8 cellular contexts compared by ENCODE assay signal in the genomic region with DNA sequence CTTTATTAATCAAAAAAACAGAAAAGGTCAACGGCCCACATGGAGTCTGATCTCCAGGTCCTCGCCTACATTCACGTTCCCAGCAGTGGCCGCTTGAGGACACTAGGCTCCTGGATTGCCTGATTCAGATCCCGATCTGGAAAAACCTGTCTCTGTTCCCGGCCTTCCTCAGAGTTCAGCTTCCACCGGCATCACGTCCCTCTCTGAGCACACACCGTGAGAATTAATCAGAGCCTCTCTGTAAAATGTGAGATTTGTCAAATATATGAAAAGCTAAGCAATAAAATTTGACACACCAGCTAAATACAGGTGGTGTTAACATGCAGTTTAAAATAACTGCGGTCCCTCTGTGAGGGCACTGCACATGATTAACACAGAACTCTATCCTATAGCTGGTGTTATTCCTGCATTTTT.
DNase-seq lines count a peak whose midpoint lies in the region; ATAC-seq and TF ChIP-seq lines count a peak whose summit lies in the region.

No MANE protein-coding gene starts in this region.

- peaks cover 42% of the 10 kb centered on the region for H3K4me1 ChIP-seq in PC-3 (ENCODE audit: insufficient read depth, low read length)
- peaks cover 7% of the 10 kb centered on the region for H3K4me1 ChIP-seq in fibroblast of lung (ENCODE audit: control insufficient read depth, extremely low read depth, insufficient read depth, low read length)
- H3K4me1 ChIP-seq in neuron (ENCODE audit: insufficient read depth, low read length), result no peaks in the 10 kb centered on the region

- peaks cover 6 to 10% (median 6%) of the 10 kb centered on the region in 3 donors for H3K27me3 Mint-ChIP-seq in CD14-positive monocyte (ENCODE audit: low read depth in 3 of 3)

- H2AFZ ChIP-seq in PC-3 (ENCODE audit: low read length), result peak overlapping the region; percentile 75
- no peak overlapping the region for H2AFZ ChIP-seq in fibroblast of lung (ENCODE audit: low read length)
- peak overlapping the region; percentile 9 for H2AFZ ChIP-seq in neuron (ENCODE audit: low read depth, low read length)

- H3K9me3 ChIP-seq in PC-3 (ENCODE audit: low read length), result no peaks in the 10 kb centered on the region
- H3K9me3 ChIP-seq in fibroblast of lung (ENCODE audit: control insufficient read depth, insufficient read depth, low read depth, low read length), result no peaks in the 10 kb centered on the region
- H3K9me3 ChIP-seq in neuron (ENCODE audit: low read length), result no peaks in the 10 kb centered on the region

- H3K36me3 Mint-ChIP-seq in CD14-positive monocyte, result peaks cover 6 to 9% of the 10 kb centered on the region in 2 donors

- BruUV-seq in PC-3 (replicated peaks; lab: Mats Ljungman, UMichigan), result no TSS peak

- H3K4me2 ChIP-seq in PC-3 (ENCODE audit: low read length), result peak overlapping the region; percentile 87
- H3K4me2 ChIP-seq in fibroblast of lung (ENCODE audit: extremely low read depth, insufficient read depth, low read length), result peak overlapping the region; percentile 46

- intact Hi-C loops in CD14-positive monocyte (cut with micrococcal nuclease) (no loop called here), PC-3 (cut with micrococcal nuclease) (loop anchor here (1.0 to 5.0 kb wide), 5 partner anchors 47 to 223 kb away; no protein-coding TSS in a partner anchor)

- peak overlapping the region in 4 of 7 donors; percentile 25 to 87 (median 54) for H3K27ac Mint-ChIP-seq in CD14-positive monocyte

- no peaks in the 10 kb centered on the region for H3K9me3 Mint-ChIP-seq in CD14-positive monocyte

- no peak for DNase-seq in CD14-positive monocyte (ENCODE audit: low spot score)
- peak; percentile 94 for DNase-seq in PC-3
- peak; percentile 25 to 62 for DNase-seq in fibroblast of lung (ENCODE audit: low read depth in 2 of 2)
- DNase-seq in activated gamma-delta T cell (lab: John Stamatoyannopoulos, UW), result no peak
- no peak for DNase-seq in activated CD4-positive, alpha-beta T cell treated with anti-CD3 and anti-CD28 coated beads, Interleukin-2, amount 50 U/mL, for 4 hours
- no peak for DNase-seq in activated CD4-positive, CD25-positive, alpha-beta regulatory T cell treated with anti-CD3 and anti-CD28 coated beads, Interleukin-2, amount 50 U/mL, for 72 hours
- no peak for DNase-seq in DMS 273 (lab: John Stamatoyannopoulos, UW; ENCODE audit: unreplicated experiment)

- H3K9ac ChIP-seq in PC-3 (ENCODE audit: low read length), result peak overlapping the region; percentile 60
- no peak overlapping the region for H3K9ac ChIP-seq in fibroblast of lung (ENCODE audit: insufficient read depth, low read length)

- H3K27ac ChIP-seq in PC-3 (ENCODE audit: low read length) (peak overlapping the region; percentile 92), fibroblast of lung (ENCODE audit: insufficient read depth, low read length) (no peak overlapping the region)

- H3K4me3 Mint-ChIP-seq in CD14-positive monocyte, result no peak overlapping the region

- H3K4me1 Mint-ChIP-seq in CD14-positive monocyte, result peaks cover 51% of the 10 kb centered on the region

- peaks cover 14% of the 10 kb centered on the region for H3F3A ChIP-seq in PC-3 (ENCODE audit: low read length, unreplicated experiment)

- H3K27me3 ChIP-seq in PC-3 (ENCODE audit: low read length), result no peaks in the 10 kb centered on the region
- no peaks in the 10 kb centered on the region for H3K27me3 ChIP-seq in fibroblast of lung (ENCODE audit: control insufficient read depth, insufficient read depth, low read length)
- no peaks in the 10 kb centered on the region for H3K27me3 ChIP-seq in neuron (ENCODE audit: insufficient read depth, low read length)

- H4K20me1 ChIP-seq in PC-3 (ENCODE audit: low read length) (no peaks in the 10 kb centered on the region), fibroblast of lung (ENCODE audit: control insufficient read depth, extremely low read depth, insufficient read depth, low read length) (no peaks in the 10 kb centered on the region)

- H3K4me3 ChIP-seq in PC-3 (ENCODE audit: low read length) (peak overlapping the region; percentile 56), fibroblast of lung (replicated peaks in 1 of 4; ENCODE audit: control extremely low read depth in 1 of 4, insufficient read depth in 1 of 4, low read depth in 3 of 4, low read length in 4 of 4) (no peak overlapping the region), neuron (ENCODE audit: low read length) (no peak overlapping the region)

- no peaks in the 10 kb centered on the region for H3K9me2 ChIP-seq in PC-3 (replicated peaks; ENCODE audit: low read length)

- peak; percentile 86 for ATAC-seq in PC-3

- POLR2A ChIA-PET in PC-3 (lab: Charles Lee; ENCODE audit: unreplicated experiment), result no interaction called here

- no peaks in the 10 kb centered on the region for H3K36me3 ChIP-seq in PC-3 (ENCODE audit: low read depth, low read length)
- no peaks in the 10 kb centered on the region for H3K36me3 ChIP-seq in fibroblast of lung (ENCODE audit: control insufficient read depth, insufficient read depth, low read length)
- H3K36me3 ChIP-seq in neuron (ENCODE audit: insufficient read depth, low read length), result no peaks in the 10 kb centered on the region

- CTCF ChIA-PET in PC-3 (lab: Charles Lee), result interaction anchor here (0.6 to 1.6 kb wide), 12 partner anchors 78 to 510 kb away, joined by 3 to 24 read pairs (median 6); no protein-coding TSS in a partner anchor

- no peaks in the 10 kb centered on the region for H3K79me2 ChIP-seq in PC-3 (ENCODE audit: low read length)
- no peaks in the 10 kb centered on the region for H3K79me2 ChIP-seq in fibroblast of lung (ENCODE audit: control insufficient read depth, insufficient read depth, low read length)

- TF ChIP-seq CTCF in CD14-positive monocyte (IDR thresholded peaks at IDR 0.05), result no peak
- TF ChIP-seq CTCF in PC-3 (conservative IDR thresholded peaks at IDR 0.05; ENCODE audit: low read depth, low read length), result peak; percentile 93
- peak in 1 of 2 donors; percentile 47 for TF ChIP-seq CTCF in fibroblast of lung (conservative IDR thresholded peaks at IDR 0.05 in 1 of 2, IDR thresholded peaks at IDR 0.05 in 1 of 2; ENCODE audit: low read depth in 1 of 2, low read length in 2 of 2)

Comparison
In these comparisons a context has a peak if more than half of its experiments do, and no peak if none do; other contexts are left out.
1. DNase-seq: peak in PC-3 (single experiment) and fibroblast of lung (2 of 2); none in CD14-positive monocyte (single experiment), activated gamma-delta T cell (single experiment), activated CD4-positive, alpha-beta T cell treated with anti-CD3 and anti-CD28 coated beads, Interleukin-2, amount 50 U/mL, for 4 hours (0 of 2), activated CD4-positive, CD25-positive, alpha-beta regulatory T cell treated with anti-CD3 and anti-CD28 coated beads, Interleukin-2, amount 50 U/mL, for 72 hours (single experiment) and DMS 273 (single experiment).